23 cellular contexts compared by ENCODE assay signal in genomic region chr7:81659697-81660395, GRCh38.
"Had no signal": no experiment of that assay in that cellular context is flagged by ENCODE, and none has a peak within 500 bp of the region (broad histone marks: within the 10 kb centered on the region; RNA-seq: fewer than 3 reads in every experiment).

No MANE protein-coding gene starts in this region.

- H3K4me1 Mint-ChIP-seq: activated CD4-positive, alpha-beta T cell treated with anti-CD3 and anti-CD28 coated beads, Interleukin-2, amount 10 ng/mL, durations not matched to agents 24 days and 14 days; activated naive CD4-positive, alpha-beta T cell treated with anti-CD3 and anti-CD28 coated beads, Interleukin-2, amount 50 U/mL, for 24 hours; memory B cell; naive B cell; T-cell had no signal

- H3K9ac ChIP-seq: parathyroid adenoma had no signal

- H3K79me2 ChIP-seq: parathyroid adenoma had no signal

- DNase-seq: activated CD4-positive, alpha-beta T cell treated with anti-CD3 and anti-CD28 coated beads, Interleukin-2, amount 10 ng/mL, durations not matched to agents 24 days and 14 days; activated CD8-positive, alpha-beta memory T cell treated with anti-CD3 and anti-CD28 coated beads, Interleukin-2, amount 50 U/mL, for 4 hours; activated CD8-positive, alpha-beta T cell treated with anti-CD3 and anti-CD28 coated beads for 36 hours; activated effector memory CD4-positive, alpha-beta T cell treated with Interleukin-2 at 50 U/mL for 16 hours; activated T-cell treated with anti-CD3 and anti-CD28 coated beads, Interleukin-2, amount 50 U/mL, for 48 hours; body of pancreas; dorsolateral prefrontal cortex; foreskin keratinocyte; glutamatergic neuron; hippocampal formation; left ventricle myocardium superior; mucosa of descending colon; naive B cell; stimulated activated naive CD4-positive, alpha-beta T cell; T-cell; T1000; thyroid gland had no signal

- H3K9me3 ChIP-seq: body of pancreas, mucosa of descending colon, thyroid gland had no signal

- H3K27ac Mint-ChIP-seq: activated CD4-positive, alpha-beta T cell treated with anti-CD3 and anti-CD28 coated beads, Interleukin-2, amount 10 ng/mL, durations not matched to agents 24 days and 14 days; activated CD8-positive, alpha-beta T cell treated with anti-CD3 and anti-CD28 coated beads for 36 hours; activated naive CD4-positive, alpha-beta T cell treated with anti-CD3 and anti-CD28 coated beads, Interleukin-2, amount 50 U/mL, for 24 hours; memory B cell; naive B cell; T-cell had no signal

- H3K4me1 ChIP-seq: body of pancreas, foreskin keratinocyte, parathyroid adenoma, thyroid gland had no signal

- FAIRE-seq: colon, keratinocyte had no signal

- H3K4me3 ChIP-seq: body of pancreas, dorsolateral prefrontal cortex, mucosa of descending colon, SK-N-MC, thyroid gland had no signal

- H3K36me3 ChIP-seq: thyroid gland had no signal

- H3K27me3 Mint-ChIP-seq: activated CD4-positive, alpha-beta T cell treated with anti-CD3 and anti-CD28 coated beads, Interleukin-2, amount 10 ng/mL, durations not matched to agents 24 days and 14 days; activated CD8-positive, alpha-beta T cell treated with anti-CD3 and anti-CD28 coated beads for 36 hours; activated naive CD4-positive, alpha-beta T cell treated with anti-CD3 and anti-CD28 coated beads, Interleukin-2, amount 50 U/mL, for 24 hours; memory B cell; naive B cell; T-cell had no signal

- H3K36me3 Mint-ChIP-seq: activated naive CD4-positive, alpha-beta T cell treated with anti-CD3 and anti-CD28 coated beads, Interleukin-2, amount 50 U/mL, for 24 hours; memory B cell; naive B cell; T-cell had no signal

- H2AFZ ChIP-seq: parathyroid adenoma had no signal

- H3K4me3 Mint-ChIP-seq: activated CD4-positive, alpha-beta T cell treated with anti-CD3 and anti-CD28 coated beads, Interleukin-2, amount 10 ng/mL, durations not matched to agents 24 days and 14 days; activated CD8-positive, alpha-beta T cell treated with anti-CD3 and anti-CD28 coated beads for 36 hours; activated naive CD4-positive, alpha-beta T cell treated with anti-CD3 and anti-CD28 coated beads, Interleukin-2, amount 50 U/mL, for 24 hours; memory B cell; naive B cell; T-cell had no signal

- H3K27me3 ChIP-seq: body of pancreas, dorsolateral prefrontal cortex, foreskin keratinocyte, thyroid gland had no signal

- ATAC-seq: activated CD8-positive, alpha-beta T cell treated with anti-CD3 and anti-CD28 coated beads for 36 hours; body of pancreas; left ventricle myocardium superior; mucosa of descending colon; T-cell had no signal

- H3K27ac ChIP-seq: body of pancreas, dorsolateral prefrontal cortex, foreskin keratinocyte, parathyroid adenoma, SK-N-MC, thyroid gland had no signal
